ENCODE assay signal across 11 cellular contexts in genomic region chr21:36909901-36910561, GRCh38. TPM values are rescaled to one million over a fixed set of nuclear protein-coding genes. Genes with fewer than 3 reads are reported as not detected.
DNase-seq lines count a peak whose midpoint lies in the region; ATAC-seq, FAIRE-seq and TF ChIP-seq lines count a peak whose summit lies in the region.
"Had no signal": no experiment of that assay in that cellular context is flagged by ENCODE, and none has a peak within 500 bp of the region (broad histone marks: within the 10 kb centered on the region; RNA-seq: fewer than 3 reads in every experiment).

No MANE protein-coding gene starts in this region.

- H3K9ac ChIP-seq in mammary epithelial cell (ENCODE audit: insufficient read depth, low read length), result peak overlapping the region; percentile 53
- H3K9ac ChIP-seq: BLaER1 treated with 17β-estradiol and CSF1 and Interleukin-3, amounts not matched to agents 10 nM and 100 nM had no signal

- DNase-seq in activated CD4-positive, alpha-beta T cell treated with anti-CD3 and anti-CD28 coated beads for 48 hours, result peak; percentile 22
- no peak for DNase-seq in activated CD4-positive, alpha-beta T cell treated with anti-CD3 and anti-CD28 coated beads for 4 hours
- DNase-seq in NCI-H82 (lab: John Stamatoyannopoulos, UW), result peak; percentile 76
- peak; percentile 93 for DNase-seq in mammary epithelial cell
- DNase-seq in pancreas, result no peak
- DNase-seq in stimulated activated CD8-positive, alpha-beta memory T cell treated with anti-CD3 and anti-CD28 coated beads, Interleukin-4, amount 100 ng/mL, for 48 hours, result no peak
- DNase-seq: NCI-H2081 had no signal

- H3K27me3 ChIP-seq in mammary epithelial cell (ENCODE audit: insufficient read depth, low read length) (no peaks in the 10 kb centered on the region), pancreas (no peaks in the 10 kb centered on the region)
- H3K27me3 ChIP-seq: BLaER1 treated with 17β-estradiol and CSF1 and Interleukin-3, amounts not matched to agents 10 nM and 100 nM had no signal

- peak overlapping the region; percentile 91 for H3K27ac ChIP-seq in mammary epithelial cell (ENCODE audit: insufficient read depth, low read depth, low read length)
- no peak overlapping the region for H3K27ac ChIP-seq in pancreas

- 44% methylated on average over 16 of the region's 16 CpGs for WGBS in mammary epithelial cell (ENCODE audit: low coverage, missing lambda C conversion rate)
- WGBS in pancreas, 2 donors, result 95% methylated on average over 16 of the region's 16 CpGs

- dilution Hi-C loops in mammary epithelial cell (cut with HindIII; ENCODE audit: low sequenced_read_pairs), result no loop called here

- H2AFZ ChIP-seq in mammary epithelial cell (ENCODE audit: low read depth, low read length), result no peak overlapping the region

- BruUV-seq in mammary epithelial cell (replicated peaks; lab: Mats Ljungman, UMichigan), result TSS peak; percentile 93

- CTCF ChIA-PET in mammary epithelial cell (lab: Charles Lee; ENCODE audit: low non-redundant PET), result no interaction called here

- H3K4me2 ChIP-seq in mammary epithelial cell (ENCODE audit: insufficient read depth, low read depth, low read length), result no peak overlapping the region

- no peaks in the 10 kb centered on the region for H3K36me3 ChIP-seq in mammary epithelial cell (ENCODE audit: insufficient read depth, low read length)
- no peaks in the 10 kb centered on the region for H3K36me3 ChIP-seq in pancreas

- H3K79me2 ChIP-seq in mammary epithelial cell (ENCODE audit: insufficient read depth, low read length), result peaks cover 21% of the 10 kb centered on the region

- no peak for FAIRE-seq in pancreas (lab: Jason Lieb, UNC)

- TF ChIP-seq CTCF in mammary epithelial cell (conservative IDR thresholded peaks at IDR 0.05 in 1 of 2, IDR thresholded peaks at IDR 0.05 in 1 of 2; ENCODE audit: extremely low read depth in 1 of 2, insufficient read depth in 1 of 2, low read depth in 1 of 2, low read length in 2 of 2) (no peak), pancreas (IDR thresholded peaks at IDR 0.05) (no peak)

- intact Hi-C loops in mammary epithelial cell (cut with micrococcal nuclease), result loop anchor here (2.0 to 5.0 kb wide), 2 partner anchors 49 to 58 kb away; no protein-coding TSS in a partner anchor
- intact Hi-C loops in pancreas (cut with DNase I), result no loop called here

- ATAC-seq in pancreas (peak in 3 of 4 donors; percentile 26 to 65 (median 41)), HG03457 (IDR thresholded peaks at IDR 0.05; ENCODE audit: unreplicated experiment) (no peak), GM21381 (IDR thresholded peaks at IDR 0.05; ENCODE audit: unreplicated experiment) (no peak)
- ATAC-seq: left lobe of liver had no signal

- H3K4me3 ChIP-seq in mammary epithelial cell (replicated peaks in 1 of 3; ENCODE audit: insufficient read depth in 1 of 3, low read depth in 2 of 3, low read length in 3 of 3) (no peak overlapping the region), pancreas (no peak overlapping the region)
- H3K4me3 ChIP-seq: BLaER1 treated with 17β-estradiol and CSF1 and Interleukin-3, amounts not matched to agents 10 nM and 100 nM had no signal

- H3K9me3 ChIP-seq in mammary epithelial cell (replicated peaks; ENCODE audit: insufficient read depth, low read length) (no peaks in the 10 kb centered on the region), pancreas (no peaks in the 10 kb centered on the region)

- in situ Hi-C loops in mammary epithelial cell (cut with MboI; ENCODE audit: low sequenced_read_pairs in 2 of 2), result loop anchor here in 1 of 2 donors (25.0 kb wide), 1 partner anchor 123 kb away; no protein-coding TSS in a partner anchor

- H4K20me1 ChIP-seq in mammary epithelial cell (ENCODE audit: insufficient read depth, low read length), result no peaks in the 10 kb centered on the region

- peaks cover 21% of the 10 kb centered on the region for H3K4me1 ChIP-seq in mammary epithelial cell (ENCODE audit: insufficient read depth, low read length)
- H3K4me1 ChIP-seq in pancreas, result peaks cover 0 to 5% (median 4%) of the 10 kb centered on the region in 3 donors

RNA-seq across cellular contexts. Expression of gene HLCS, which starts 56.4 kb away (rescaled TPM):
- 10 to 100 TPM; 32.4 to 42.5 TPM for total RNA-seq in mammary epithelial cell
- polyA plus RNA-seq in mammary epithelial cell, result 16.0 TPM
- 21.5 TPM for polyA minus RNA-seq in mammary epithelial cell
- 10 to 100 TPM; 10.4 to 14.0 (median 13.1) TPM for total RNA-seq in pancreas
- polyA plus RNA-seq in pancreas, result 1 to 10 TPM; 5.5 to 6.0 TPM

Comparison
In these comparisons a context has a peak if more than half of its experiments do, and no peak if none do; other contexts are left out.
1. DNase-seq: peak in activated CD4-positive, alpha-beta T cell treated with anti-CD3 and anti-CD28 coated beads for 48 hours (single experiment), NCI-H82 (single experiment) and mammary epithelial cell (single experiment); none in activated CD4-positive, alpha-beta T cell treated with anti-CD3 and anti-CD28 coated beads for 4 hours (0 of 2), pancreas (0 of 6) and stimulated activated CD8-positive, alpha-beta memory T cell treated with anti-CD3 and anti-CD28 coated beads, Interleukin-4, amount 100 ng/mL, for 48 hours (single experiment).
2. ATAC-seq: peak in pancreas (3 of 4); none in HG03457 (single experiment) and GM21381 (single experiment).